9 cellular contexts compared by ENCODE assay signal in the genomic region with DNA sequence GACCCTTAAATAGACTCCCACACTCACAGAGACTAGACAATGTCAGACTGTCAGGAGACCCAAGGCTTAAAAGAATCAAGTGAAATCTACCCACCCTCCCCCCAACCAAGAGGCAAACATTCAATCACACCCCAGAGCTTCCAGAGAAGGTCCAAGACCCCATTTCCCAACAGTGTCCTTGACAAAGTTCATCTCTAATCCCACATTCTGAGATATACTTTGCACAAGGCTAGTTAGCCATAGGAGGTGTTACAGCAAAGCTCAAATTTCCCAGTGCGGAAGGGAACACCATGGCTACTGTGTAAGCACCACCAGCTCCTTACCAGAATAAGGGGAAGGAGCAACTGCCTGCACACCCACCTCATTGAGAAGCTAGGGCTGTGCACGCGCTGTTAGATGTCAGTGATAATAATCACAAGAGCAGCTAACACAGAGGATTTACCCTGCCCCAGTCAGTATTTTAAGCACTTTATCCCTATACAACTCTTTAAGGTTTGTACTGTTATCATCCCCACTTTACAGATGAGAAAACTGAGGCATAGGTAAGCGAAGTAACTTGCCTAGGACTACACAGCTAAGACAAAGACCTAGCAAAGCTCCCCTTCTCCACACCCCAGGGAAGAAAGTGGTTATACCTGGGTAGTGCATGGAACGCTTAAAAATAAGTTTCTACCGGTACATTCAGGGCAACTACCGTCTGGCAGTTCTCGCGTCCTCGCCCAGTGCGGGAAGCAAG. TPM values are rescaled to one million over a fixed set of nuclear protein-coding genes. Genes with fewer than 3 reads are reported as not detected.
DNase-seq lines count a peak whose midpoint lies in the region; ATAC-seq, FAIRE-seq and TF ChIP-seq lines count a peak whose summit lies in the region.
"Had no signal": no experiment of that assay in that cellular context is flagged by ENCODE, and none has a peak within 500 bp of the region (broad histone marks: within the 10 kb centered on the region; RNA-seq: fewer than 3 reads in every experiment).

No MANE protein-coding gene starts in this region.

- H3K4me3 ChIP-seq in gastroesophageal sphincter, result peak overlapping the region; percentile 62 to 64
- H3K4me3 ChIP-seq in gastrocnemius medialis, result peak overlapping the region; percentile 60 to 83 (median 68)

- TF ChIP-seq CTCF in VCaP (conservative IDR thresholded peaks at IDR 0.05), result no peak
- no peak for TF ChIP-seq CTCF in gastroesophageal sphincter (IDR thresholded peaks at IDR 0.05)
- TF ChIP-seq CTCF in gastrocnemius medialis (IDR thresholded peaks at IDR 0.05 in 4 of 5, conservative IDR thresholded peaks at IDR 0.05 in 1 of 5), result no peak

- peak; percentile 72 for FAIRE-seq in GM12891 (lab: Jason Lieb, UNC)

- intact Hi-C loops in gastrocnemius medialis (cut with DNase I; ENCODE audit: low total_unique reads), result loop anchor here (2.0 kb wide), 1 partner anchor 83 kb away; no protein-coding TSS in a partner anchor

- H3K9me3 ChIP-seq in gastroesophageal sphincter (no peaks in the 10 kb centered on the region), gastrocnemius medialis (no peaks in the 10 kb centered on the region)

- no peaks in the 10 kb centered on the region for H3K36me3 ChIP-seq in gastroesophageal sphincter
- no peaks in the 10 kb centered on the region for H3K36me3 ChIP-seq in gastrocnemius medialis

- 26 to 45% methylated on average over 7 to 8 of the region's 11 CpGs for WGBS in gastroesophageal sphincter (ENCODE audit: low coverage in 1 of 2), 2 donors

- H3K4me1 ChIP-seq in gastroesophageal sphincter (peaks cover 0 to 27% (median 12%) of the 10 kb centered on the region in 3 donors), gastrocnemius medialis (peaks cover 0 to 12% of the 10 kb centered on the region in 2 donors)

- no peak for TF ChIP-seq EP300 in gastroesophageal sphincter (IDR thresholded peaks at IDR 0.05)

- TF ChIP-seq POLR2A in GM12891 (IDR thresholded peaks at IDR 0.05; ENCODE audit: low read depth, low read length), result no peak
- no peak for TF ChIP-seq POLR2A in gastroesophageal sphincter (IDR thresholded peaks at IDR 0.05)
- TF ChIP-seq POLR2A in gastrocnemius medialis (IDR thresholded peaks at IDR 0.05), result no peak
- no peak for TF ChIP-seq POLR2A in GM18505 (IDR thresholded peaks at IDR 0.05; ENCODE audit: borderline replicate concordance, extremely low read depth, insufficient read depth, insufficient read length)

- peak overlapping the region; percentile 85 for H3K27ac ChIP-seq in VCaP
- H3K27ac ChIP-seq in gastroesophageal sphincter, result peak overlapping the region in 3 of 4 donors; percentile 67 to 78 (median 68)
- H3K27ac ChIP-seq in gastrocnemius medialis, result no peak overlapping the region

- no peak for ATAC-seq in gastroesophageal sphincter
- no peak for ATAC-seq in gastrocnemius medialis
- ATAC-seq in HG02571 (IDR thresholded peaks at IDR 0.05; ENCODE audit: unreplicated experiment), result no peak
- ATAC-seq in GM18505 (IDR thresholded peaks at IDR 0.05; ENCODE audit: unreplicated experiment), result no peak

- no peaks in the 10 kb centered on the region for H3K27me3 ChIP-seq in gastroesophageal sphincter
- peaks cover 9 to 24% (median 14%) of the 10 kb centered on the region in 3 donors for H3K27me3 ChIP-seq in gastrocnemius medialis

- in situ Hi-C loops in gastrocnemius medialis (cut with MboI; ENCODE audit: low sequenced_read_pairs in 4 of 4), result no loop called here

- DNase-seq in GM12891 (ENCODE audit: insufficient read length, low spot score) (no peak), gastrocnemius medialis (no peak), islet precursor cell (no peak), NCI-H345 treated with DMSO at 0.1 percent for 48 hours (lab: John Stamatoyannopoulos, UW; ENCODE audit: unreplicated experiment) (no peak)
- DNase-seq: NCI-H524 treated with DMSO at 0.1 percent for 48 hours had no signal

TF ChIP-seq in GM12891, 5 proteins besides CTCF, POLR2A, EP300 and RAD21:
- TF ChIP-seq POU2F2 (IDR thresholded peaks at IDR 0.05; ENCODE audit: low read depth, low read length), result no peak
- no peak for TF ChIP-seq TAF1 (IDR thresholded peaks at IDR 0.05; ENCODE audit: low read depth, low read length)
- TF ChIP-seq POLR2AphosphoS5 (IDR thresholded peaks at IDR 0.05; ENCODE audit: low read depth, low read length), result no peak
- no peak for TF ChIP-seq SPI1 (IDR thresholded peaks at IDR 0.05; ENCODE audit: low read depth, low read length)
- no peak for TF ChIP-seq PAX5 (IDR thresholded peaks at IDR 0.05; ENCODE audit: insufficient read depth, low read length, severe bottlenecking)

RNA-seq across cellular contexts. Expression of a gene that starts 17.3 kb away (rescaled TPM):
- 0.04 TPM for polyA plus RNA-seq in GM12891 (2012; ENCODE audit: low read depth, missing spikeins)
- not detected for total RNA-seq in gastroesophageal sphincter
- not detected for total RNA-seq in gastrocnemius medialis

Comparison
In these comparisons a context has a peak if more than half of its experiments do, and no peak if none do; other contexts are left out.
1. H3K27ac ChIP-seq: peak in VCaP (single experiment) and gastroesophageal sphincter (3 of 4); none in gastrocnemius medialis (0 of 4).